ENCODE assay signal across 28 cellular contexts in genomic region chr13:92012787-92013186, GRCh38.
"Had no signal": no experiment of that assay in that cellular context is flagged by ENCODE, and none has a peak within 500 bp of the region (broad histone marks: within the 10 kb centered on the region; RNA-seq: fewer than 3 reads in every experiment).

No MANE protein-coding gene starts in this region.

- H3K4me1 ChIP-seq: neural progenitor cell, pancreas, prostate gland, right atrium auricular region, right lobe of liver, sigmoid colon, stomach, thyroid gland, tibial nerve, upper lobe of right lung, uterus had no signal

- H3K9ac ChIP-seq: neural progenitor cell had no signal

- H3K27me3 ChIP-seq: neural progenitor cell, neutrophil, pancreas, right atrium auricular region, right lobe of liver, sigmoid colon, stomach, thyroid gland, tibial nerve, upper lobe of right lung, uterus had no signal

- H3K4me3 ChIP-seq: neural progenitor cell, pancreas, prostate gland, right atrium auricular region, right lobe of liver, sigmoid colon, stomach, thoracic aorta, thyroid gland, tibial nerve, upper lobe of right lung, uterus had no signal

- H2AFZ ChIP-seq: neural progenitor cell had no signal

- H3K4me1 Mint-ChIP-seq: naive thymus-derived CD4-positive, alpha-beta T cell; natural killer cell; nephron; neural progenitor cell; stimulated activated effector memory CD8-positive, alpha-beta T cell treated with anti-CD3 and anti-CD28 coated beads, Interleukin-12 subunit alpha, Interleukin-12 subunit beta, amount 100 ng/mL, for 72 hours; stimulated activated naive B cell treated with anti-CD40 and anti-IgM and Interleukin-4, amounts not matched to agents 10 μg/mL and 1 μg/mL and 100 μg/mL, for 72 hours had no signal

- H3K27me3 Mint-ChIP-seq: naive thymus-derived CD4-positive, alpha-beta T cell; stimulated activated naive B cell treated with anti-CD40 and anti-IgM and Interleukin-4, amounts not matched to agents 10 μg/mL and 1 μg/mL and 100 μg/mL, for 72 hours; stimulated activated naive CD8-positive, alpha-beta T cell treated with anti-CD3 and anti-CD28 coated beads, Interleukin-15, Interleukin-2, amounts not matched to agents 100 ng/mL and 50 ng/mL, for 24 hours; type B pancreatic cell had no signal

- H3K36me3 ChIP-seq: neural progenitor cell, neutrophil, pancreas, prostate gland, right atrium auricular region, right lobe of liver, sigmoid colon, stomach, thoracic aorta, thyroid gland, tibial nerve, upper lobe of right lung, uterus had no signal

- H3K9me3 ChIP-seq: neutrophil, pancreas, prostate gland, right atrium auricular region, right lobe of liver, sigmoid colon, thoracic aorta, thyroid gland, upper lobe of right lung, uterus had no signal

- DNase-seq: naive thymus-derived CD4-positive, alpha-beta T cell; natural killer cell; nucleus accumbens; retina; right lobe of liver; sigmoid colon; small intestine; stimulated activated CD4-positive, alpha-beta T cell treated with anti-CD3 and anti-CD28 coated beads, Interleukin-15, amount 100 ng/mL, for 24 hours; stimulated activated CD4-positive, alpha-beta T cell treated with anti-CD3 and anti-CD28 coated beads, Interleukin-2, amount 100 ng/mL, for 24 hours; stimulated activated CD4-positive, alpha-beta T cell treated with anti-CD3 and anti-CD28 coated beads, Interleukin-2, amount 100 ng/mL, for 48 hours; stimulated activated CD4-positive, alpha-beta T cell treated with anti-CD3 and anti-CD28 coated beads, Interleukin-4, amount 100 ng/mL, for 24 hours; stimulated activated naive B cell treated with anti-CD40 and anti-IgM and Interleukin-4, amounts not matched to agents 10 μg/mL and 1 μg/mL and 100 μg/mL, for 72 hours; stimulated activated naive CD4-positive, alpha-beta T cell treated with Interleukin-2 at 50 U/mL for 16 hours; stomach; thyroid gland; upper lobe of right lung; uterus had no signal

- H3K4me3 Mint-ChIP-seq: naive thymus-derived CD4-positive, alpha-beta T cell; natural killer cell; nephron; neural progenitor cell; stimulated activated effector memory CD8-positive, alpha-beta T cell treated with anti-CD3 and anti-CD28 coated beads, Interleukin-12 subunit alpha, Interleukin-12 subunit beta, amount 100 ng/mL, for 72 hours; stimulated activated naive B cell treated with anti-CD40 and anti-IgM and Interleukin-4, amounts not matched to agents 10 μg/mL and 1 μg/mL and 100 μg/mL, for 72 hours; stimulated activated naive CD8-positive, alpha-beta T cell treated with anti-CD3 and anti-CD28 coated beads, Interleukin-15, Interleukin-2, amounts not matched to agents 100 ng/mL and 50 ng/mL, for 24 hours; type B pancreatic cell had no signal

- H3K36me3 Mint-ChIP-seq: naive thymus-derived CD4-positive, alpha-beta T cell; neural progenitor cell; stimulated activated effector memory CD8-positive, alpha-beta T cell treated with anti-CD3 and anti-CD28 coated beads, Interleukin-12 subunit alpha, Interleukin-12 subunit beta, amount 100 ng/mL, for 72 hours; stimulated activated naive B cell treated with anti-CD40 and anti-IgM and Interleukin-4, amounts not matched to agents 10 μg/mL and 1 μg/mL and 100 μg/mL, for 72 hours; type B pancreatic cell had no signal

- H3K4me2 ChIP-seq: neural progenitor cell had no signal

- H3K27ac ChIP-seq: neural progenitor cell, neutrophil, pancreas, prostate gland, right atrium auricular region, right lobe of liver, sigmoid colon, stomach, thoracic aorta, thyroid gland, tibial nerve, upper lobe of right lung, uterus had no signal

- H3K27ac Mint-ChIP-seq: naive thymus-derived CD4-positive, alpha-beta T cell; natural killer cell; nephron; neural progenitor cell; stimulated activated effector memory CD8-positive, alpha-beta T cell treated with anti-CD3 and anti-CD28 coated beads, Interleukin-12 subunit alpha, Interleukin-12 subunit beta, amount 100 ng/mL, for 72 hours; stimulated activated naive B cell treated with anti-CD40 and anti-IgM and Interleukin-4, amounts not matched to agents 10 μg/mL and 1 μg/mL and 100 μg/mL, for 72 hours; stimulated activated naive CD8-positive, alpha-beta T cell treated with anti-CD3 and anti-CD28 coated beads, Interleukin-15, Interleukin-2, amounts not matched to agents 100 ng/mL and 50 ng/mL, for 24 hours; type B pancreatic cell had no signal

- H3K9me3 Mint-ChIP-seq: neural progenitor cell, type B pancreatic cell had no signal
